Comparison of ENCODE assay signal across 8 cellular contexts in the genomic region with DNA sequence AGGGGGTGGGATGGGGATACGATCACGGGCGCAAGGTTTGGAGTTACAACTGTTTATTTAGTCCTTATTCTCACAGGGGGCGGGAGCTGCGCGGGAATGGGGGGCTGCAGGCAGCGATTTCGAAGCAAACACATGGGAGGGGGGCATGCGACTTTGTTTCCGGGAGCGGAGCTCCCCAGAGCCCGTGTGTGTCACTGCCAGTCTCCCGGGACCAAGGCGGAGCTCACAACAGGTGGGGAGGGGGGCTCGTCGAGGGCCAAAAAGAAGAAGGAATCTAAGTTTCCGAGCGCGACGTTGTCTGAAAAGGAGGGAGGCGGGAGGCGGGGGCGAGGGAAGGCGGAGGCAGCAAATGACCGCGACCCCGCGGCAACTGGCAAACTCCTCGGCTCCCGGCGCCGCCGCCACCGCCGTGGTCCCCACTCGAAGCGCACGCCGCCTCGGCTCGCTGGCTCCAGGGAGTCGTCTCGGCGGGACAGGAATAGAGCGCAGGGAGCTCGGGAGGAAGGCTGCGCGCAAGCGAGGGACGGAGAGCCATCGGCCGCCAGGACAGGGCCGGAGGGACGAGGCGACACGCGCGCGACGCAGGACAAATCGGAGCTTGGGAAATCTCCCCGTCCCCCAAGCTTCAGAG. TPM values are rescaled to one million over a fixed set of nuclear protein-coding genes. Genes with fewer than 3 reads are reported as not detected.
DNase-seq lines count a peak whose midpoint lies in the region; ATAC-seq and TF ChIP-seq lines count a peak whose summit lies in the region.

No MANE protein-coding gene starts in this region.

- peaks cover 70 to 71% of the 10 kb centered on the region in 2 experiments for H3K4me1 ChIP-seq in neutrophil (ENCODE audit: control insufficient read depth in 1 of 2, insufficient read depth in 1 of 2, low read depth in 1 of 2, low read length in 1 of 2)
- peaks cover 12% of the 10 kb centered on the region for H3K4me1 ChIP-seq in thymus (ENCODE audit: control insufficient read depth, insufficient read depth, low read length)

- H3K27me3 ChIP-seq in neutrophil (no peaks in the 10 kb centered on the region), thymus (ENCODE audit: control insufficient read depth, insufficient read depth) (peaks cover 3% of the 10 kb centered on the region)

- TF ChIP-seq CTCF in neutrophil (IDR thresholded peaks at IDR 0.05): no peak

- ATAC-seq in HG03521 (IDR thresholded peaks at IDR 0.05; ENCODE audit: unreplicated experiment): peak; percentile 4
- peak in 1 of 2 donors; percentile 13 for ATAC-seq in activated naive CD4-positive, alpha-beta T cell treated with anti-CD3 and anti-CD28 coated beads, Interleukin-2, amount 50 U/mL, for 72 hours
- ATAC-seq in GM18511 (IDR thresholded peaks at IDR 0.05; ENCODE audit: unreplicated experiment): no peak

- WGBS in thymus: under 1% methylated on average over 62 of the region's 62 CpGs

- H3K9me3 ChIP-seq in neutrophil (no peaks in the 10 kb centered on the region), thymus (ENCODE audit: control insufficient read depth) (no peaks in the 10 kb centered on the region)

- peak overlapping the region; percentile 100 for H3K27ac ChIP-seq in neutrophil
- peak overlapping the region; percentile 98 for H3K27ac ChIP-seq in thymus (ENCODE audit: low read depth)

- TF ChIP-seq POLR2A in Raji (IDR thresholded peaks at IDR 0.05; ENCODE audit: insufficient read depth, low read depth, low read length): peak; percentile 70

- peak overlapping the region; percentile 98 to 100 for H3K27ac Mint-ChIP-seq in activated naive CD4-positive, alpha-beta T cell treated with anti-CD3 and anti-CD28 coated beads, Interleukin-2, amount 50 U/mL, for 72 hours

- peak; percentile 44 to 67 for DNase-seq in activated naive CD4-positive, alpha-beta T cell treated with anti-CD3 and anti-CD28 coated beads, Interleukin-2, amount 50 U/mL, for 72 hours (ENCODE audit: low spot score in 2 of 2)
- DNase-seq in head of caudate nucleus: peak in 40 of 42 donors; percentile 23 to 80 (median 62)
- no peak for DNase-seq in NCI-H774 (lab: John Stamatoyannopoulos, UW)

- intact Hi-C loops in head of caudate nucleus (cut with DNase I): loop anchor here (5.0 to 10.0 kb wide), 5 partner anchors 73 to 567 kb away; no protein-coding TSS in a partner anchor

- H3K9me3 Mint-ChIP-seq in activated naive CD4-positive, alpha-beta T cell treated with anti-CD3 and anti-CD28 coated beads, Interleukin-2, amount 50 U/mL, for 72 hours: no peaks in the 10 kb centered on the region

- H3K36me3 Mint-ChIP-seq in activated naive CD4-positive, alpha-beta T cell treated with anti-CD3 and anti-CD28 coated beads, Interleukin-2, amount 50 U/mL, for 72 hours: peaks cover 9 to 42% of the 10 kb centered on the region in 2 donors

- H3K4me3 ChIP-seq in neutrophil (ENCODE audit: low read depth in 1 of 2, low read length in 1 of 2) (peak overlapping the region; percentile 97), thymus (ENCODE audit: low read length) (peak overlapping the region; percentile 97)

- H3K36me3 ChIP-seq in neutrophil (no peaks in the 10 kb centered on the region), thymus (ENCODE audit: control insufficient read depth, insufficient read depth) (no peaks in the 10 kb centered on the region)

RNA-seq across cellular contexts. Expression of a gene that starts 1.4 kb away (rescaled TPM):
- total RNA-seq in activated naive CD4-positive, alpha-beta T cell treated with anti-CD3 and anti-CD28 coated beads, Interleukin-2, amount 50 U/mL, for 72 hours: 100 to 1,000 TPM; 119 to 199 TPM
- polyA plus RNA-seq in thymus: 26.1 TPM
